Comparison of ENCODE assay signal across 8 cellular contexts in genomic region chr12:54017027-54017788, GRCh38. TPM values are rescaled to one million over a fixed set of nuclear protein-coding genes. Genes with fewer than 3 reads are reported as not detected.
DNase-seq lines count a peak whose midpoint lies in the region; ATAC-seq, FAIRE-seq and TF ChIP-seq lines count a peak whose summit lies in the region.

No MANE protein-coding gene starts in this region.

- no peak overlapping the region for H3K27ac Mint-ChIP-seq in activated CD4-positive, alpha-beta memory T cell treated with anti-CD3 and anti-CD28 coated beads, Interleukin-2, amount 10 ng/mL, durations not matched to agents 7 days and 5 days
- H3K27ac Mint-ChIP-seq in stimulated activated naive B cell treated with anti-CD40 and anti-IgM and Interleukin-4, amounts not matched to agents 10 μg/mL and 1 μg/mL and 100 μg/mL, for 72 hours = peak overlapping the region; percentile 89

- no peaks in the 10 kb centered on the region for H3K36me3 Mint-ChIP-seq in activated CD4-positive, alpha-beta memory T cell treated with anti-CD3 and anti-CD28 coated beads, Interleukin-2, amount 10 ng/mL, durations not matched to agents 7 days and 5 days (ENCODE audit: low read depth)
- H3K36me3 Mint-ChIP-seq in stimulated activated naive B cell treated with anti-CD40 and anti-IgM and Interleukin-4, amounts not matched to agents 10 μg/mL and 1 μg/mL and 100 μg/mL, for 72 hours = peaks cover 0 to 2% of the 10 kb centered on the region in 2 donors

- H3K4me3 Mint-ChIP-seq in activated CD4-positive, alpha-beta memory T cell treated with anti-CD3 and anti-CD28 coated beads, Interleukin-2, amount 10 ng/mL, durations not matched to agents 7 days and 5 days = peak overlapping the region; percentile 73
- H3K4me3 Mint-ChIP-seq in stimulated activated naive B cell treated with anti-CD40 and anti-IgM and Interleukin-4, amounts not matched to agents 10 μg/mL and 1 μg/mL and 100 μg/mL, for 72 hours = peak overlapping the region; percentile 83 to 86

- TF ChIP-seq POLR2A in H54 (IDR thresholded peaks at IDR 0.05; ENCODE audit: low read depth, low read length) = 0 out of 2 replicates have a peak, but pooled peaks have one; percentile 4

- peak; percentile 48 to 52 for ATAC-seq in stimulated activated naive B cell treated with anti-CD40 and anti-IgM and Interleukin-4, amounts not matched to agents 10 μg/mL and 1 μg/mL and 100 μg/mL, for 72 hours (replicated peaks)

- POLR2A ChIA-PET in activated CD4-positive, alpha-beta memory T cell treated with anti-CD3 and anti-CD28 coated beads, Interleukin-2, amount 10 ng/mL, durations not matched to agents 7 days and 5 days (lab: Charles Lee) = interaction anchor here (0.9 to 1.4 kb wide), 7 partner anchors 8 to 199 kb away, joined by 3 to 4 read pairs (median 3); partner anchors contain the start of genes HOXC8 and SMUG1

- CTCF ChIA-PET in activated CD4-positive, alpha-beta memory T cell treated with anti-CD3 and anti-CD28 coated beads, Interleukin-2, amount 10 ng/mL, durations not matched to agents 7 days and 5 days (lab: Charles Lee) = interaction anchor here (0.6 to 3.8 kb wide), 19 partner anchors 9 to 308 kb away, joined by 3 to 21 read pairs (median 6); partner anchors contain the start of genes COPZ1, HOXC10, HOXC11 and HOXC5

- no peaks in the 10 kb centered on the region for H3K9me3 Mint-ChIP-seq in activated CD4-positive, alpha-beta memory T cell treated with anti-CD3 and anti-CD28 coated beads, Interleukin-2, amount 10 ng/mL, durations not matched to agents 7 days and 5 days
- no peaks in the 10 kb centered on the region for H3K9me3 Mint-ChIP-seq in stimulated activated naive B cell treated with anti-CD40 and anti-IgM and Interleukin-4, amounts not matched to agents 10 μg/mL and 1 μg/mL and 100 μg/mL, for 72 hours

- H3K36me3 ChIP-seq in iPS-15b (ENCODE audit: control insufficient read depth, insufficient read depth, low read length) = no peaks in the 10 kb centered on the region

- peaks cover 72% of the 10 kb centered on the region for H3K27me3 Mint-ChIP-seq in activated CD4-positive, alpha-beta memory T cell treated with anti-CD3 and anti-CD28 coated beads, Interleukin-2, amount 10 ng/mL, durations not matched to agents 7 days and 5 days
- peaks cover 70 to 83% of the 10 kb centered on the region in 2 donors for H3K27me3 Mint-ChIP-seq in stimulated activated naive B cell treated with anti-CD40 and anti-IgM and Interleukin-4, amounts not matched to agents 10 μg/mL and 1 μg/mL and 100 μg/mL, for 72 hours

- TF ChIP-seq CTCF in GM12875 (IDR thresholded peaks at IDR 0.05; ENCODE audit: borderline replicate concordance, insufficient read depth, low read depth, low read length) = peak; percentile 17; the same call in 1 of the 2 replicates

- no peaks in the 10 kb centered on the region for H3K4me1 ChIP-seq in iPS-15b (ENCODE audit: control insufficient read depth, insufficient read depth, low read length)

- H3K4me1 Mint-ChIP-seq in activated CD4-positive, alpha-beta memory T cell treated with anti-CD3 and anti-CD28 coated beads, Interleukin-2, amount 10 ng/mL, durations not matched to agents 7 days and 5 days = peaks cover 23% of the 10 kb centered on the region
- H3K4me1 Mint-ChIP-seq in stimulated activated naive B cell treated with anti-CD40 and anti-IgM and Interleukin-4, amounts not matched to agents 10 μg/mL and 1 μg/mL and 100 μg/mL, for 72 hours = peaks cover 21 to 41% of the 10 kb centered on the region in 2 donors

- H3K4me3 ChIP-seq in GM12875 (ENCODE audit: low read depth, low read length) = peak overlapping the region; percentile 69
- peak overlapping the region; percentile 32 for H3K4me3 ChIP-seq in iPS-15b (ENCODE audit: low read depth, low read length)

- DNase-seq in H54 (ENCODE audit: insufficient read length, low spot score) (peak; percentile 63), M059J (ENCODE audit: low read depth) (peak; percentile 76), HTR-8/SVneo (ENCODE audit: insufficient read length, low spot score) (no peak), T-helper 9 cell (no peak)
- DNase-seq in activated CD4-positive, alpha-beta memory T cell treated with anti-CD3 and anti-CD28 coated beads, Interleukin-2, amount 10 ng/mL, durations not matched to agents 7 days and 5 days = no peak
- no peak for DNase-seq in stimulated activated naive B cell treated with anti-CD40 and anti-IgM and Interleukin-4, amounts not matched to agents 10 μg/mL and 1 μg/mL and 100 μg/mL, for 72 hours

- H3K9ac ChIP-seq in iPS-15b (ENCODE audit: low read depth, low read length) = no peak overlapping the region

- no peak for FAIRE-seq in H54 (lab: Jason Lieb, UNC)
- FAIRE-seq in HTR-8/SVneo (lab: Jason Lieb, UNC) = no peak

- H3K9me3 ChIP-seq in iPS-15b (ENCODE audit: control insufficient read depth, insufficient read depth, low read length) = no peaks in the 10 kb centered on the region

- H3K27me3 ChIP-seq in iPS-15b (ENCODE audit: control insufficient read depth, insufficient read depth, low read length) = peaks cover 96% of the 10 kb centered on the region

RNA-seq across cellular contexts. Expression of gene HOXC8, which starts 8.4 kb away (rescaled TPM):
- 0.84 and 1.2 TPM in 2 replicates for total RNA-seq in M059J (2014; rRNA removed; shearing (Covaris generic))
- total RNA-seq in activated CD4-positive, alpha-beta memory T cell treated with anti-CD3 and anti-CD28 coated beads, Interleukin-2, amount 10 ng/mL, durations not matched to agents 7 days and 5 days = not detected

RNA-seq across cellular contexts. Expression of gene HOXC6, which starts 11.0 kb away (rescaled TPM):
- 2.5 and 5.2 TPM in 2 replicates for total RNA-seq in M059J (2014; rRNA removed; shearing (Covaris generic))
- total RNA-seq in activated CD4-positive, alpha-beta memory T cell treated with anti-CD3 and anti-CD28 coated beads, Interleukin-2, amount 10 ng/mL, durations not matched to agents 7 days and 5 days = not detected

RNA-seq across cellular contexts. Expression of gene HOXC5, which starts 15.6 kb away (rescaled TPM):
- total RNA-seq in M059J (2014; rRNA removed; shearing (Covaris generic)) = 0.25 TPM in 1 of 2 replicates, not detected in the other
- not detected for total RNA-seq in activated CD4-positive, alpha-beta memory T cell treated with anti-CD3 and anti-CD28 coated beads, Interleukin-2, amount 10 ng/mL, durations not matched to agents 7 days and 5 days

RNA-seq across cellular contexts. Expression of gene HOXC9, which starts 17.2 kb away (rescaled TPM):
- total RNA-seq in M059J (2014; rRNA removed; shearing (Covaris generic)) = 4.9 and 5.7 TPM in 2 replicates
- not detected for total RNA-seq in activated CD4-positive, alpha-beta memory T cell treated with anti-CD3 and anti-CD28 coated beads, Interleukin-2, amount 10 ng/mL, durations not matched to agents 7 days and 5 days

RNA-seq across cellular contexts. Expression of gene HOXC10, which starts 32.3 kb away (rescaled TPM):
- total RNA-seq in M059J (2014; rRNA removed; shearing (Covaris generic)) = 15.0 and 15.3 TPM in 2 replicates
- not detected for total RNA-seq in activated CD4-positive, alpha-beta memory T cell treated with anti-CD3 and anti-CD28 coated beads, Interleukin-2, amount 10 ng/mL, durations not matched to agents 7 days and 5 days

Comparison
In these comparisons a context has a peak if more than half of its experiments do, and no peak if none do; other contexts are left out.
1. DNase-seq: peak in H54 (single experiment) and M059J (single experiment); none in activated CD4-positive, alpha-beta memory T cell treated with anti-CD3 and anti-CD28 coated beads, Interleukin-2, amount 10 ng/mL, durations not matched to agents 7 days and 5 days (single experiment), stimulated activated naive B cell treated with anti-CD40 and anti-IgM and Interleukin-4, amounts not matched to agents 10 μg/mL and 1 μg/mL and 100 μg/mL, for 72 hours (single experiment), HTR-8/SVneo (single experiment) and T-helper 9 cell (single experiment).